In genomic region chr13:24152292-24153214, GRCh38 we compare ENCODE assay signal across 19 cellular contexts. TPM values are rescaled to one million over a fixed set of nuclear protein-coding genes. Genes with fewer than 3 reads are reported as not detected.
DNase-seq lines count a peak whose midpoint lies in the region; ATAC-seq and TF ChIP-seq lines count a peak whose summit lies in the region.
"Had no signal": no experiment of that assay in that cellular context is flagged by ENCODE, and none has a peak within 500 bp of the region (broad histone marks: within the 10 kb centered on the region; RNA-seq: fewer than 3 reads in every experiment).

No MANE protein-coding gene starts in this region.

- H4K20me1 ChIP-seq in neural progenitor cell (ENCODE audit: low read depth), result no peaks in the 10 kb centered on the region

- peaks cover under 1% of the 10 kb centered on the region for H3F3A ChIP-seq in neural progenitor cell (ENCODE audit: low read depth)

- peaks cover 51% of the 10 kb centered on the region for H3K4me1 Mint-ChIP-seq in neural progenitor cell
- H3K4me1 Mint-ChIP-seq: B cell; CD8-positive, alpha-beta memory T cell had no signal

- no peak overlapping the region for H3K4me3 Mint-ChIP-seq in neural progenitor cell
- H3K4me3 Mint-ChIP-seq: B cell; CD8-positive, alpha-beta memory T cell; H9 had no signal

- H3K27me3 Mint-ChIP-seq in neural progenitor cell (ENCODE audit: insufficient read depth, low read depth), result peaks cover 8% of the 10 kb centered on the region

- no peaks in the 10 kb centered on the region for H3K9me3 ChIP-seq in neural progenitor cell (ENCODE audit: low read depth)

- ATAC-seq in left lobe of liver (peak; percentile 20), HG02870 (IDR thresholded peaks at IDR 0.05; ENCODE audit: unreplicated experiment) (no peak), GM21381 (IDR thresholded peaks at IDR 0.05; ENCODE audit: unreplicated experiment) (no peak)
- ATAC-seq: K562 had no signal

- no peaks in the 10 kb centered on the region for H3K36me3 ChIP-seq in neural progenitor cell

- peak overlapping the region; percentile 76 for H3K27ac Mint-ChIP-seq in neural progenitor cell
- H3K27ac Mint-ChIP-seq: B cell, H9 had no signal

- no peak overlapping the region for H2AFZ ChIP-seq in neural progenitor cell (replicated peaks)

- TF ChIP-seq CTCF in neural progenitor cell (IDR thresholded peaks at IDR 0.05), result no peak

- H3K9ac ChIP-seq in neural progenitor cell, result no peak overlapping the region

- DNase-seq in Daoy (ENCODE audit: low read depth) (peak; percentile 15), NCI-H69 (lab: John Stamatoyannopoulos, UW) (peak; percentile 0), left lobe of liver (ENCODE audit: low spot score) (no peak), neural progenitor cell (ENCODE audit: low spot score) (no peak), C1 segment of cervical spinal cord (lab: John Stamatoyannopoulos, UW) (no peak), substantia nigra (lab: John Stamatoyannopoulos, UW) (no peak)
- DNase-seq: CD8-positive, alpha-beta memory T cell; EL; H9; NCI-H146; NCI-H2081 treated with DMSO at 0.1 percent for 48 hours; NCI-H2227 treated with DMSO at 0.1 percent for 48 hours; NCI-H526 treated with DMSO at 0.1 percent for 48 hours; NK-92 treated with Interleukin-12 subunit alpha and Interleukin-12 subunit beta, amount 100 ng/mL, for 24 hours had no signal

- H3K9me3 Mint-ChIP-seq in neural progenitor cell, result peaks cover 5% of the 10 kb centered on the region
- H3K9me3 Mint-ChIP-seq: CD8-positive, alpha-beta memory T cell; H9 had no signal

- peaks cover 7% of the 10 kb centered on the region for H3K36me3 Mint-ChIP-seq in neural progenitor cell
- H3K36me3 Mint-ChIP-seq: CD8-positive, alpha-beta memory T cell had no signal

- H3K27me3 ChIP-seq in neural progenitor cell, result no peaks in the 10 kb centered on the region

- no peak overlapping the region for H3K4me2 ChIP-seq in neural progenitor cell

- H3K27ac ChIP-seq in neural progenitor cell (no peak overlapping the region), substantia nigra (ENCODE audit: low read depth, low read length, poor library complexity, severe bottlenecking) (no peak overlapping the region)
- H3K27ac ChIP-seq: RWPE1 had no signal

- H3K4me1 ChIP-seq in neural progenitor cell, result no peaks in the 10 kb centered on the region

- no peaks in the 10 kb centered on the region for H3K79me2 ChIP-seq in neural progenitor cell (ENCODE audit: low read depth)

- no peak overlapping the region for H3K4me3 ChIP-seq in neural progenitor cell
- H3K4me3 ChIP-seq: K562 had no signal

RNA-seq across cellular contexts. Expression of gene SPATA13, which starts 8.0 kb away (rescaled TPM):
- 2.9 and 14.6 TPM in 2 replicates for total RNA-seq in Daoy (2014; rRNA removed; shearing (Covaris generic))
- total RNA-seq in left lobe of liver, result 24.7 TPM
- 15.9 and 19.8 TPM in 2 replicates for total RNA-seq in neural progenitor cell (ENCODE audit: low replicate concordance)

Comparison
In these comparisons a context has a peak if more than half of its experiments do, and no peak if none do; other contexts are left out.
1. DNase-seq: peak in Daoy (single experiment) and NCI-H69 (single experiment); none in left lobe of liver (single experiment), neural progenitor cell (single experiment), C1 segment of cervical spinal cord (0 of 14) and substantia nigra (0 of 49).